13 cellular contexts compared by ENCODE assay signal in the genomic region with DNA sequence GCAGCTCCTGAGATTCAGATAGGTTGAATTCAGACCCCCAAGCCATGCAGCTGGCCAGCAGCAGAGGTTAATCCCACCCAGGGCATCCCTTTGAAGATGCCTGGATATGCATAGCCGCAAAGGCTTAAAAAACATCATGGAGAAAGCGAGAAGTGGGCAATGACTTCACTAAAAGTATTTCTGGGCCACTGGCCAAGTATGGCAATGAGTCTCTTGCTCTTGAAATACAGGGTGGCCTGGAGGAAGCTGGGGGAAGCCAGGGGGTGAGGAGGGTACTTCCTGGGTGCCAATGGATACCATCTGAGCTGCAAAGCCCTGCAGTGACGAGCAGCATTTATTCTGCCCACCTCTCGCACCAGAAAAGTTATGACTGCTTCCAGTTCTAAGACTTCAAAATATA.
DNase-seq lines count a peak whose midpoint lies in the region; TF ChIP-seq lines count a peak whose summit lies in the region.
"Had no signal": no experiment of that assay in that cellular context is flagged by ENCODE, and none has a peak within 500 bp of the region (broad histone marks: within the 10 kb centered on the region; RNA-seq: fewer than 3 reads in every experiment).

No MANE protein-coding gene starts in this region.

- no peak overlapping the region for H2BK15ac ChIP-seq in mesenchymal stem cell (ENCODE audit: low read depth, poor library complexity, severe bottlenecking)

- WGBS in mesenchymal stem cell: 93% methylated on average over 4 of the region's 4 CpGs

- no peak overlapping the region for H2BK12ac ChIP-seq in mesenchymal stem cell (ENCODE audit: low read length in 2 of 2)

- in situ Hi-C loops in astrocyte of the cerebellum (cut with HindIII; ENCODE audit: low sequenced_read_pairs): no loop called here

- DNase-seq in AG10803 (ENCODE audit: low read depth): peak; percentile 68
- DNase-seq in M059J (ENCODE audit: low read depth): peak; percentile 92
- peak; percentile 31 for DNase-seq in astrocyte of the cerebellum (ENCODE audit: low read depth)
- peak; percentile 53 for DNase-seq in mesenchymal stem cell
- no peak for DNase-seq in NCI-H526 (lab: John Stamatoyannopoulos, UW)
- no peak for DNase-seq in putamen (ENCODE audit: low spot score)
- no peak for DNase-seq in effector CD8-positive, alpha-beta T cell (lab: John Stamatoyannopoulos, UW)
- DNase-seq in NCI-H82 (lab: John Stamatoyannopoulos, UW): no peak
- DNase-seq: activated CD4-positive, alpha-beta T cell treated with anti-CD3 and anti-CD28 coated beads, Interleukin-2, amount 50 U/mL, for 48 hours; activated naive CD4-positive, alpha-beta T cell; Karpas-422; mesendoderm had no signal

- H3K4ac ChIP-seq in mesenchymal stem cell (ENCODE audit: low read depth in 1 of 2, low read length in 2 of 2): no peak overlapping the region

- no peak overlapping the region for H3K27ac ChIP-seq in mesenchymal stem cell (ENCODE audit: low read length, poor library complexity, severe bottlenecking)

- H2AFZ ChIP-seq in mesenchymal stem cell (ENCODE audit: low read depth, low read length): no peak overlapping the region
- H2AFZ ChIP-seq: GM23338 had no signal

- H3K9me3 ChIP-seq in mesenchymal stem cell (ENCODE audit: control insufficient read depth, low read length): no peaks in the 10 kb centered on the region

- H3K36me3 ChIP-seq in mesenchymal stem cell (ENCODE audit: control insufficient read depth in 1 of 2, insufficient read depth in 2 of 2, low read depth in 1 of 2, low read length in 2 of 2): no peaks in the 10 kb centered on the region

- H3K4me3 ChIP-seq in AG10803 (ENCODE audit: low read length) (no peak overlapping the region), astrocyte of the cerebellum (ENCODE audit: low read depth, low read length) (no peak overlapping the region), mesenchymal stem cell (ENCODE audit: insufficient read depth in 1 of 2, low read depth in 1 of 2, low read length in 2 of 2) (no peak overlapping the region)
- H3K4me3 ChIP-seq: GM23338 had no signal

- H3K4me2 ChIP-seq in mesenchymal stem cell (ENCODE audit: low read length, poor library complexity, severe bottlenecking): no peak overlapping the region
- H3K4me2 ChIP-seq: GM23338 had no signal

- no peak overlapping the region for H3K14ac ChIP-seq in mesenchymal stem cell (ENCODE audit: low read length in 2 of 2)

- no peaks in the 10 kb centered on the region for H3K27me3 ChIP-seq in mesenchymal stem cell (ENCODE audit: control insufficient read depth in 1 of 2, insufficient read depth in 1 of 2, low read length in 2 of 2)

- H3K9ac ChIP-seq in mesenchymal stem cell (ENCODE audit: low read length): no peak overlapping the region

- TF ChIP-seq CTCF in AG10803 (conservative IDR thresholded peaks at IDR 0.05; ENCODE audit: low read length) (no peak), astrocyte of the cerebellum (IDR thresholded peaks at IDR 0.05; ENCODE audit: low read depth, low read length, missing control alignments) (no peak)

- no peak overlapping the region for H2BK5ac ChIP-seq in mesenchymal stem cell (ENCODE audit: low read depth, low read length, poor library complexity, severe bottlenecking)

- H2BK120ac ChIP-seq in mesenchymal stem cell (ENCODE audit: low read depth, low read length): no peak overlapping the region

- no peaks in the 10 kb centered on the region for H3K79me1 ChIP-seq in mesenchymal stem cell (replicated peaks; ENCODE audit: low read length, poor library complexity, severe bottlenecking)

- peak overlapping the region; percentile 31 for H4K91ac ChIP-seq in mesenchymal stem cell (ENCODE audit: low read length)

- H3K4me1 ChIP-seq in mesenchymal stem cell (ENCODE audit: control insufficient read depth, insufficient read depth, low read depth, low read length): no peaks in the 10 kb centered on the region

- H4K8ac ChIP-seq in mesenchymal stem cell (ENCODE audit: low read length): peak overlapping the region; percentile 58

- H2AK5ac ChIP-seq in mesenchymal stem cell (ENCODE audit: low read length, severe bottlenecking): no peak overlapping the region

- no peak overlapping the region for H3K18ac ChIP-seq in mesenchymal stem cell (ENCODE audit: low read depth in 1 of 2, low read length in 2 of 2)

- H3K23ac ChIP-seq in mesenchymal stem cell (ENCODE audit: low read length in 2 of 2): no peak overlapping the region

Comparison
In these comparisons a context has a peak if more than half of its experiments do, and no peak if none do; other contexts are left out.
1. DNase-seq: peak in AG10803 (single experiment), M059J (single experiment), astrocyte of the cerebellum (single experiment) and mesenchymal stem cell (single experiment); none in NCI-H526 (0 of 2), putamen (single experiment), effector CD8-positive, alpha-beta T cell (single experiment) and NCI-H82 (single experiment).